1 cellular context compared by ENCODE assay signal in genomic region chr17:48970865-48971687, GRCh38.
TF ChIP-seq lines count a peak whose summit lies in the region.

No MANE protein-coding gene starts in this region.

TF ChIP-seq in HepG2, 621 proteins besides CTCF, POLR2A, EP300 and RAD21 (continued from another document and continues in another):
- no peak for TF ChIP-seq HDAC6 (IDR thresholded peaks at IDR 0.05; ENCODE audit: low read depth, low read length)
- TF ChIP-seq ZNF256 (CRISPR knock-in tag; conservative IDR thresholded peaks at IDR 0.05): no peak
- no peak for TF ChIP-seq MLLT10 (CRISPR knock-in tag; IDR thresholded peaks at IDR 0.05)
- TF ChIP-seq RARA (CRISPR knock-in tag; IDR thresholded peaks at IDR 0.05): peak; percentile 85
- TF ChIP-seq ZNF382 (CRISPR knock-in tag; IDR thresholded peaks at IDR 0.05; ENCODE audit: borderline replicate concordance): no peak
- no peak; the same call in 1 of the 2 replicates for TF ChIP-seq ZNF562 (CRISPR knock-in tag; IDR thresholded peaks at IDR 0.05; ENCODE audit: borderline replicate concordance)
- no peak for TF ChIP-seq AGO2 (optimal IDR thresholded peaks at IDR 0.05; ENCODE audit: low read depth, low read length)
- TF ChIP-seq SMC3 (IDR thresholded peaks at IDR 0.05; ENCODE audit: low read length): peak; percentile 55
- no peak for TF ChIP-seq HNRNPL (IDR thresholded peaks at IDR 0.05; ENCODE audit: low read depth, low read length)
- TF ChIP-seq ZNF792 (CRISPR knock-in tag; IDR thresholded peaks at IDR 0.05): peak; percentile 93
- TF ChIP-seq, protein P1, sequence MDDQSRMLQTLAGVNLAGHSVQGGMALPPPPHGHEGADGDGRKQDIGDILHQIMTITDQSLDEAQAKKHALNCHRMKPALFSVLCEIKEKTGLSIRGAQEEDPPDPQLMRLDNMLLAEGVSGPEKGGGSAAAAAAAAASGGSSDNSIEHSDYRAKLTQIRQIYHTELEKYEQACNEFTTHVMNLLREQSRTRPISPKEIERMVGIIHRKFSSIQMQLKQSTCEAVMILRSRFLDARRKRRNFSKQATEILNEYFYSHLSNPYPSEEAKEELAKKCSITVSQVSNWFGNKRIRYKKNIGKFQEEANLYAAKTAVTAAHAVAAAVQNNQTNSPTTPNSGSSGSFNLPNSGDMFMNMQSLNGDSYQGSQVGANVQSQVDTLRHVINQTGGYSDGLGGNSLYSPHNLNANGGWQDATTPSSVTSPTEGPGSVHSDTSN (CRISPR knock-in tag; IDR thresholded peaks at IDR 0.05; ENCODE audit: borderline replicate concordance): no peak
- TF ChIP-seq ZNF570 (CRISPR knock-in tag; IDR thresholded peaks at IDR 0.05; ENCODE audit: borderline replicate concordance): no peak
- peak; percentile 99 for TF ChIP-seq PHF21A (CRISPR knock-in tag; IDR thresholded peaks at IDR 0.05)
- no peak for TF ChIP-seq ETV6 (CRISPR knock-in tag; conservative IDR thresholded peaks at IDR 0.05)
- TF ChIP-seq ONECUT2 (CRISPR knock-in tag; IDR thresholded peaks at IDR 0.05): no peak; the same call in 1 of the 2 replicates
- TF ChIP-seq ZNF737 (CRISPR knock-in tag; IDR thresholded peaks at IDR 0.05; ENCODE audit: borderline replicate concordance): no peak
- peak; percentile 74; the same call in 1 of the 2 replicates for TF ChIP-seq ZNF335 (CRISPR knock-in tag; IDR thresholded peaks at IDR 0.05)
- no peak for TF ChIP-seq ZNF550 (CRISPR knock-in tag; IDR thresholded peaks at IDR 0.05; ENCODE audit: borderline replicate concordance)
- peak; percentile 89; the same call in 1 of the 2 replicates for TF ChIP-seq ZNF205 (CRISPR knock-in tag; IDR thresholded peaks at IDR 0.05)
- TF ChIP-seq SMAD1 (CRISPR knock-in tag; IDR thresholded peaks at IDR 0.05; ENCODE audit: borderline replicate concordance, low read depth): no peak
- no peak for TF ChIP-seq ZNF713 (CRISPR knock-in tag; IDR thresholded peaks at IDR 0.05)
- TF ChIP-seq THAP7 (CRISPR knock-in tag; IDR thresholded peaks at IDR 0.05): peak; percentile 29; the same call in 1 of the 2 replicates
- TF ChIP-seq PAX8 (CRISPR knock-in tag; IDR thresholded peaks at IDR 0.05; ENCODE audit: borderline replicate concordance): no peak
- peak; percentile 89 for TF ChIP-seq ZSCAN25 (CRISPR knock-in tag; IDR thresholded peaks at IDR 0.05)
- peak; percentile 67 for TF ChIP-seq BORCS8-MEF2B (CRISPR knock-in tag; IDR thresholded peaks at IDR 0.05)
- TF ChIP-seq CEBPB (IDR thresholded peaks at IDR 0.05; ENCODE audit: borderline replicate concordance, low read depth, low read length): no peak
- TF ChIP-seq FOXJ3 (CRISPR knock-in tag; IDR thresholded peaks at IDR 0.05; ENCODE audit: borderline replicate concordance): 0 out of 2 replicates have a peak, but pooled peaks have one; percentile 51
- TF ChIP-seq CERS6 (CRISPR knock-in tag; IDR thresholded peaks at IDR 0.05): no peak
- 0 out of 2 replicates have a peak, but pooled peaks have one; percentile 72 for TF ChIP-seq KMT2A (CRISPR knock-in tag; IDR thresholded peaks at IDR 0.05)
- TF ChIP-seq ZNF790 (CRISPR knock-in tag; IDR thresholded peaks at IDR 0.05; ENCODE audit: borderline replicate concordance): no peak
- no peak; the same call in 1 of the 2 replicates for TF ChIP-seq ZIK1 (CRISPR knock-in tag; IDR thresholded peaks at IDR 0.05; ENCODE audit: borderline replicate concordance, low read depth)
- TF ChIP-seq ZNF567 (CRISPR knock-in tag; IDR thresholded peaks at IDR 0.05; ENCODE audit: borderline replicate concordance): 0 out of 2 replicates have a peak, but pooled peaks have one; percentile 9
- no peak for TF ChIP-seq NR2C2 (CRISPR knock-in tag; IDR thresholded peaks at IDR 0.05; ENCODE audit: borderline replicate concordance)
- TF ChIP-seq ZBTB4 (CRISPR knock-in tag; IDR thresholded peaks at IDR 0.05; ENCODE audit: borderline replicate concordance): 0 out of 2 replicates have a peak, but pooled peaks have one; percentile 12
- TF ChIP-seq HOXA3 (CRISPR knock-in tag; IDR thresholded peaks at IDR 0.05): peak; percentile 82
- TF ChIP-seq ZNF678 (CRISPR knock-in tag; IDR thresholded peaks at IDR 0.05): no peak
- TF ChIP-seq ZC3H13 (CRISPR knock-in tag; IDR thresholded peaks at IDR 0.05): peak; percentile 61; the same call in 1 of the 2 replicates
- peak; percentile 42; the same call in 1 of the 2 replicates for TF ChIP-seq ZNF740 (CRISPR knock-in tag; IDR thresholded peaks at IDR 0.05)
- TF ChIP-seq SKI (IDR thresholded peaks at IDR 0.05; ENCODE audit: partially characterized antibody): peak; percentile 73
- no peak for TF ChIP-seq ATRX (CRISPR knock-in tag; IDR thresholded peaks at IDR 0.05; ENCODE audit: borderline replicate concordance)
- TF ChIP-seq ZNF510 (CRISPR knock-in tag; IDR thresholded peaks at IDR 0.05; ENCODE audit: low read depth): no peak
- TF ChIP-seq KAT2B (IDR thresholded peaks at IDR 0.05; ENCODE audit: borderline replicate concordance, low read depth, low read length): no peak
- peak; percentile 61; the same call in 1 of the 2 replicates for TF ChIP-seq LCORL (IDR thresholded peaks at IDR 0.05)
- peak; percentile 95 for TF ChIP-seq LCORL (CRISPR knock-in tag; IDR thresholded peaks at IDR 0.05)
- peak; percentile 42; the same call in 1 of the 2 replicates for TF ChIP-seq SIX4 (CRISPR knock-in tag; IDR thresholded peaks at IDR 0.05)
- TF ChIP-seq HIC2 (CRISPR knock-in tag; IDR thresholded peaks at IDR 0.05; ENCODE audit: low read depth): peak; percentile 52; the same call in 1 of the 2 replicates
- no peak for TF ChIP-seq ZNF407 (CRISPR knock-in tag; IDR thresholded peaks at IDR 0.05; ENCODE audit: not compliant biosample characterization)
- no peak for TF ChIP-seq ZFP36 (IDR thresholded peaks at IDR 0.05; ENCODE audit: borderline replicate concordance, low read depth, low read length, partially characterized antibody)
- TF ChIP-seq, protein P2, sequence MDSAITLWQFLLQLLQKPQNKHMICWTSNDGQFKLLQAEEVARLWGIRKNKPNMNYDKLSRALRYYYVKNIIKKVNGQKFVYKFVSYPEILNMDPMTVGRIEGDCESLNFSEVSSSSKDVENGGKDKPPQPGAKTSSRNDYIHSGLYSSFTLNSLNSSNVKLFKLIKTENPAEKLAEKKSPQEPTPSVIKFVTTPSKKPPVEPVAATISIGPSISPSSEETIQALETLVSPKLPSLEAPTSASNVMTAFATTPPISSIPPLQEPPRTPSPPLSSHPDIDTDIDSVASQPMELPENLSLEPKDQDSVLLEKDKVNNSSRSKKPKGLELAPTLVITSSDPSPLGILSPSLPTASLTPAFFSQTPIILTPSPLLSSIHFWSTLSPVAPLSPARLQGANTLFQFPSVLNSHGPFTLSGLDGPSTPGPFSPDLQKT (CRISPR knock-in tag; IDR thresholded peaks at IDR 0.05; ENCODE audit: borderline replicate concordance): no peak
- TF ChIP-seq HDAC1 (CRISPR knock-in tag; IDR thresholded peaks at IDR 0.05): peak; percentile 97
- TF ChIP-seq SNRNP70 (IDR thresholded peaks at IDR 0.05; ENCODE audit: low read depth, low read length): no peak
- TF ChIP-seq HOXA7 (CRISPR knock-in tag; IDR thresholded peaks at IDR 0.05): no peak
- peak; percentile 83 for TF ChIP-seq SPEN (CRISPR knock-in tag; IDR thresholded peaks at IDR 0.05; ENCODE audit: low read depth)
